In the genomic region with DNA sequence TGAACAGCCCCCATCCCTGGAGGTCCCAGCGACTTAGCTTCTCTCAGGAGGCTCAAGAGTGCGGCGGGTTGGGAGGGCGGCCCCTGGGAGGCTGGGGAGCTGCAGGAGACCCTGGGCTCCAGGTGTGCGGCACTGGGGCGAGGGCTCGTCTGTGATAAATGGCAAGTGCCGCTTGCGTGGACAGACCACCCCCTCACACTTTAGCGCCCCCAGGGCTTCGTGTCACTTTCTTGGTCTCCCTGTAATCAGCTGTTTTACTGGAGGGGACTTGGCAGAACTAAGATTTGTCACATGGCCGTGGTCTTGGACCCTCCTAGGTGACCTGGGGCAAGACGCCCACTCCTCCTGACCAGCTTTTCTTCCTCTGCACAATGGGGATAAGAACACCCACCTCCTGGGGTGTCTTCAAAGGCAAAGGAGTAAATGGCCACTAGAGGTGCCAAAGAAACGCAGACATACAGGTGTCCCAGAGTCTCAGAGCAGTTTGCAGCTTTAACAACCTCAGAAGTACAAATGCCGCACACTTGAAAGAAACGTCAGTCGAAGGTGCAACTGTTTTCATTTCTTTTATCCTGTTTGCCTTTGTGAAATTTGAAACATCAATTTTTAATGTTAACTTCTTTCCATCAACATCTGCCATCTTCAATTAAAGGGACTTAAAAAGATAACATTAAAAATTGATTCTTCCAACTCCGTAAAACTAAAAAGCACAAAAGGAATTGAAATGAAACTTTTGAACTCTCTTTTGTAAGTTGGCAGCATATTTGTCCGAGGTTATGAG, we compare ENCODE assay signal across 8 cellular contexts. TPM values are rescaled to one million over a fixed set of nuclear protein-coding genes. Genes with fewer than 3 reads are reported as not detected.
DNase-seq lines count a peak whose midpoint lies in the region; ATAC-seq, FAIRE-seq and TF ChIP-seq lines count a peak whose summit lies in the region.

No MANE protein-coding gene starts in this region.

- H3K27me3 ChIP-seq in body of pancreas (no peaks in the 10 kb centered on the region), HepG2 (ENCODE audit: control insufficient read depth in 1 of 2, insufficient read depth in 2 of 2, low read length in 2 of 2) (no peaks in the 10 kb centered on the region; a peak in 1 of 5 replicates), tibial nerve (no peaks in the 10 kb centered on the region)

- in situ Hi-C loops in HepG2 (cut with HindIII; ENCODE audit: extremely low pct_ligation_motif_present, low pct_unique_long_range_greater_than_20kb) = loop anchor here (25.0 kb wide), 1 partner anchor 233 kb away; a partner anchor contains a TSS

- CTCF ChIA-PET in HepG2 (lab: Yijun Ruan, JAX; ENCODE audit: low intra/inter-chr PET ratio, low total read pairs) = interaction anchor here (2.2 to 5.5 kb wide), 2 partner anchors 27 to 90 kb away, joined by 7 to 31 read pairs; no protein-coding TSS in a partner anchor

- POLR2A ChIA-PET in HepG2 (lab: Yijun Ruan, JAX) = interaction anchor here (0.7 to 3.4 kb wide), 17 partner anchors 10 to 233 kb away, joined by 3 to 58 read pairs (median 5); a partner anchor contains a TSS

- TF ChIP-seq CTCF in GM12874 (IDR thresholded peaks at IDR 0.05; ENCODE audit: insufficient read depth, low read depth, low read length) (peak; percentile 66), body of pancreas (IDR thresholded peaks at IDR 0.05) (peak in 6 of 7 experiments; percentile 22 to 54 (median 46)), HepG2 (CRISPR knock-in tag; IDR thresholded peaks at IDR 0.05) (peak; percentile 62), tibial nerve (IDR thresholded peaks at IDR 0.05) (peak in 4 of 5 experiments; percentile 28 to 34 (median 30))

- H3K4me1 ChIP-seq in body of pancreas = peaks cover 31% of the 10 kb centered on the region
- H3K4me1 ChIP-seq in HepG2 (ENCODE audit: insufficient read depth, low read length) = peaks cover 66% of the 10 kb centered on the region
- H3K4me1 ChIP-seq in tibial nerve = peaks cover 0 to 37% (median 17%) of the 10 kb centered on the region in 4 donors

- TSS peak; percentile 74 for BruUV-seq in HepG2 (replicated peaks; lab: Mats Ljungman, UMichigan)

- no peaks in the 10 kb centered on the region for H3K36me3 ChIP-seq in body of pancreas (replicated peaks in 1 of 2; ENCODE audit: insufficient read depth in 1 of 2, low read depth in 2 of 2)
- peaks cover 19 to 36% of the 10 kb centered on the region in 2 experiments for H3K36me3 ChIP-seq in HepG2 (replicated peaks in 1 of 2; ENCODE audit: control insufficient read depth in 1 of 2, insufficient read depth in 2 of 2, low read length in 2 of 2)
- peaks cover 0 to 19% (median 0%) of the 10 kb centered on the region in 3 donors for H3K36me3 ChIP-seq in tibial nerve

- H3K4me2 ChIP-seq in HepG2 (ENCODE audit: low read depth, low read length) = peak overlapping the region; percentile 97

- intact Hi-C loops in body of pancreas (cut with DNase I) = no loop called here
- intact Hi-C loops in HepG2 (cut with micrococcal nuclease; ENCODE audit: unreplicated experiment) = loop anchor here (1.0 to 10.0 kb wide), 5 partner anchors 11 to 223 kb away; a partner anchor contains a TSS

- 2 to 4% methylated on average over 9 to 19 of the region's 19 CpGs for WGBS in body of pancreas, 2 donors
- 2% methylated on average over 17 of the region's 19 CpGs for WGBS in HepG2 (ENCODE audit: low lambda C conversion rate)
- 16 to 30% methylated on average over 10 to 16 of the region's 19 CpGs for WGBS in tibial nerve, 2 donors

- TF ChIP-seq EP300 in HepG2 (IDR thresholded peaks at IDR 0.05; ENCODE audit: low read depth in 2 of 2, low read length in 2 of 2) (no peak), HepG2 (CRISPR knock-in tag; IDR thresholded peaks at IDR 0.05; ENCODE audit: borderline replicate concordance) (no peak), tibial nerve (IDR thresholded peaks at IDR 0.05) (no peak)

- TF ChIP-seq POLR2A in body of pancreas (IDR thresholded peaks at IDR 0.05) (peak in 1 of 3 donors; percentile 18), HepG2 (IDR thresholded peaks at IDR 0.05; ENCODE audit: insufficient read depth in 1 of 2, low read depth in 2 of 2, low read length in 2 of 2) (no peak), tibial nerve (IDR thresholded peaks at IDR 0.05) (no peak)

- peak; percentile 80 for FAIRE-seq in HepG2 (lab: Jason Lieb, UNC)

- H3K27ac ChIP-seq in body of pancreas = peak overlapping the region; percentile 97 to 100 (median 99)
- H3K27ac ChIP-seq in HepG2 (ENCODE audit: extremely low read length, insufficient read depth, low read length) = peak overlapping the region; percentile 94
- peak overlapping the region; percentile 85 to 94 (median 90) for H3K27ac ChIP-seq in tibial nerve

- DNase-seq in AG08396 (ENCODE audit: low spot score) (peak; percentile 44), NCI-H2107 treated with DMSO at 0.1 percent for 48 hours (lab: John Stamatoyannopoulos, UW; ENCODE audit: unreplicated experiment) (peak; percentile 37), body of pancreas (peak; percentile 33 to 43 (median 37)), HepG2 (ENCODE audit: low spot score) (peak; percentile 73), tibial nerve (ENCODE audit: low spot score in 2 of 2) (no peak), cerebellar nuclear complex (lab: John Stamatoyannopoulos, UW) (no peak)
- DNase-seq in NK-92 treated with Interleukin-12 subunit alpha and Interleukin-12 subunit beta, amount 100 ng/mL, for 24 hours (lab: John Stamatoyannopoulos, UW) = no peak

- no peak overlapping the region for H2AFZ ChIP-seq in HepG2 (ENCODE audit: low read length)

- H3K4me3 ChIP-seq in body of pancreas (no peak overlapping the region), HepG2 (replicated peaks in 1 of 3; ENCODE audit: insufficient read depth in 1 of 3, low read depth in 2 of 3, low read length in 3 of 3) (peak overlapping the region; percentile 80 to 90 (median 83)), tibial nerve (peak overlapping the region; percentile 40 to 65 (median 56))

- peaks cover 37% of the 10 kb centered on the region for H4K20me1 ChIP-seq in HepG2 (ENCODE audit: insufficient read depth, low read length)

- H3K79me2 ChIP-seq in HepG2 (ENCODE audit: insufficient read depth, low read length) = peaks cover 24% of the 10 kb centered on the region

- TF ChIP-seq RAD21 in HepG2 (CRISPR knock-in tag; IDR thresholded peaks at IDR 0.05) = no peak

- H3K9me3 ChIP-seq in body of pancreas (no peaks in the 10 kb centered on the region), HepG2 (ENCODE audit: low read length) (no peaks in the 10 kb centered on the region), tibial nerve (no peaks in the 10 kb centered on the region)

- ATAC-seq in body of pancreas (peak; percentile 24), HepG2 (peak; percentile 27)

- peak overlapping the region; percentile 87 for H3K9ac ChIP-seq in HepG2 (ENCODE audit: insufficient read depth, low read depth, low read length)

RNA-seq across cellular contexts. Expression of a gene that starts 0.9 kb away (rescaled TPM):
- 1 to 10 TPM; 4.0 to 5.2 TPM for total RNA-seq in body of pancreas
- 18.1 and 27.1 TPM in 2 replicates for total RNA-seq in HepG2 (2016; rRNA removed; fragmentation: Illumina TruSeq; extraction: Trizol)
- total RNA-seq in HepG2 (2016; cell fraction: cytosol; rRNA removed; fragmentation: Illumina TruSeq; extraction: Trizol; ENCODE audit: low read depth) = 11.4 and 11.5 TPM in 2 replicates
- total RNA-seq in HepG2 (2016; cell fraction: insoluble cytoplasmic fraction; rRNA removed; fragmentation: Illumina TruSeq; extraction: Trizol) = 18.2 and 24.7 TPM in 2 replicates
- total RNA-seq in HepG2 (2016; cell fraction: membrane; rRNA removed; fragmentation: Illumina TruSeq; extraction: Trizol) = 21.9 and 22.1 TPM in 2 replicates
- total RNA-seq in HepG2 (2016; cell fraction: nucleus; rRNA removed; fragmentation: Illumina TruSeq; extraction: Trizol) = 32.7 and 36.4 TPM in 2 replicates
- polyA plus RNA-seq in HepG2 (2011; rRNA removed) = 20.5 and 26.5 TPM in 2 replicates
- polyA plus RNA-seq in HepG2 (2011; cell fraction: cytosol; rRNA removed) = 14.6 and 23.2 TPM in 2 replicates
- polyA plus RNA-seq in HepG2 (2011; cell fraction: nucleus; rRNA removed) = 50.0 and 59.1 TPM in 2 replicates
- polyA plus RNA-seq in HepG2 (2012) = 20.8 and 24.1 TPM in 2 replicates
- polyA plus RNA-seq in HepG2 (2016; cell fraction: cytosol; fragmentation: Illumina TruSeq; extraction: Trizol; ENCODE audit: low read depth) = 5.0 and 5.2 TPM in 2 replicates
- 24.2 and 30.6 TPM in 2 replicates for polyA plus RNA-seq in HepG2 (2016; cell fraction: insoluble cytoplasmic fraction; fragmentation: Illumina TruSeq; extraction: Trizol; ENCODE audit: low read depth)
- polyA plus RNA-seq in HepG2 (2016; cell fraction: membrane; fragmentation: Illumina TruSeq; extraction: Trizol; ENCODE audit: low read depth) = 6.9 and 8.0 TPM in 2 replicates
- 47.7 and 49.4 TPM in 2 replicates for polyA plus RNA-seq in HepG2 (2016; cell fraction: nucleus; fragmentation: Illumina TruSeq; extraction: Trizol; ENCODE audit: insufficient read depth, low read depth)
- 5.0 and 29.3 TPM in 2 replicates for polyA minus RNA-seq in HepG2 (2011; rRNA and poly(A)+ RNA removed; ENCODE audit: low replicate concordance)
- polyA minus RNA-seq in HepG2 (2011; cell fraction: cytosol; rRNA and poly(A)+ RNA removed) = 11.4 and 16.2 TPM in 2 replicates
- polyA minus RNA-seq in HepG2 (2011; cell fraction: nucleus; rRNA and poly(A)+ RNA removed) = 49.3 and 51.1 TPM in 2 replicates
- 10 to 100 TPM in 2 of 4 donors, 1 to 10 TPM in 2; 6.7 to 27.7 (median 10.3) TPM for total RNA-seq in tibial nerve

RNA-seq across cellular contexts. Expression of a gene that starts 14.1 kb away (rescaled TPM):
- total RNA-seq in body of pancreas = 1 to 10 TPM; 1.0 to 3.6 TPM
- total RNA-seq in HepG2 (2016; rRNA removed; fragmentation: Illumina TruSeq; extraction: Trizol) = 0.49 TPM in 1 of 2 replicates, not detected in the other
- total RNA-seq in HepG2 (2016; cell fraction: cytosol; rRNA removed; fragmentation: Illumina TruSeq; extraction: Trizol; ENCODE audit: low read depth) = not detected in 2 replicates
- total RNA-seq in HepG2 (2016; cell fraction: insoluble cytoplasmic fraction; rRNA removed; fragmentation: Illumina TruSeq; extraction: Trizol) = not detected in 2 replicates
- not detected in 2 replicates for total RNA-seq in HepG2 (2016; cell fraction: membrane; rRNA removed; fragmentation: Illumina TruSeq; extraction: Trizol)
- total RNA-seq in HepG2 (2016; cell fraction: nucleus; rRNA removed; fragmentation: Illumina TruSeq; extraction: Trizol) = not detected in 2 replicates
- 0.21 TPM in 1 of 2 replicates, not detected in the other for polyA plus RNA-seq in HepG2 (2011; rRNA removed)
- 0.05 TPM in 1 of 2 replicates, not detected in the other for polyA plus RNA-seq in HepG2 (2011; cell fraction: cytosol; rRNA removed)
- polyA plus RNA-seq in HepG2 (2011; cell fraction: nucleus; rRNA removed) = 0.77 and 1.2 TPM in 2 replicates
- not detected in 2 replicates for polyA plus RNA-seq in HepG2 (2012)
- not detected in 2 replicates for polyA plus RNA-seq in HepG2 (2016; cell fraction: cytosol; fragmentation: Illumina TruSeq; extraction: Trizol; ENCODE audit: low read depth)
- not detected in 2 replicates for polyA plus RNA-seq in HepG2 (2016; cell fraction: insoluble cytoplasmic fraction; fragmentation: Illumina TruSeq; extraction: Trizol; ENCODE audit: low read depth)
- not detected in 2 replicates for polyA plus RNA-seq in HepG2 (2016; cell fraction: membrane; fragmentation: Illumina TruSeq; extraction: Trizol; ENCODE audit: low read depth)
- not detected in 2 replicates for polyA plus RNA-seq in HepG2 (2016; cell fraction: nucleus; fragmentation: Illumina TruSeq; extraction: Trizol; ENCODE audit: insufficient read depth, low read depth)
- 0.21 TPM in 1 of 2 replicates, not detected in the other for polyA minus RNA-seq in HepG2 (2011; rRNA and poly(A)+ RNA removed; ENCODE audit: low replicate concordance)
- not detected in 2 replicates for polyA minus RNA-seq in HepG2 (2011; cell fraction: cytosol; rRNA and poly(A)+ RNA removed)
- 0.62 TPM in 1 of 2 replicates, not detected in the other for polyA minus RNA-seq in HepG2 (2011; cell fraction: nucleus; rRNA and poly(A)+ RNA removed)
- under 1 TPM in 1 of 4 donors, not detected in 3; 0.90 TPM for total RNA-seq in tibial nerve

RNA-seq across cellular contexts. Expression of a gene that starts 55.1 kb away (rescaled TPM):
- total RNA-seq in body of pancreas (10 to 100 TPM; 19.2 to 29.3 TPM), HepG2 (2016; rRNA removed; fragmentation: Illumina TruSeq; extraction: Trizol) (2.8 and 4.0 TPM in 2 replicates), tibial nerve (10 to 100 TPM; 19.0 to 26.7 (median 23.0) TPM)
- total RNA-seq in HepG2 (2016; cell fraction: cytosol; rRNA removed; fragmentation: Illumina TruSeq; extraction: Trizol; ENCODE audit: low read depth) = 0.79 and 0.91 TPM in 2 replicates
- 2.6 and 3.4 TPM in 2 replicates for total RNA-seq in HepG2 (2016; cell fraction: insoluble cytoplasmic fraction; rRNA removed; fragmentation: Illumina TruSeq; extraction: Trizol)
- 1.7 and 1.9 TPM in 2 replicates for total RNA-seq in HepG2 (2016; cell fraction: membrane; rRNA removed; fragmentation: Illumina TruSeq; extraction: Trizol)
- 3.8 and 4.8 TPM in 2 replicates for total RNA-seq in HepG2 (2016; cell fraction: nucleus; rRNA removed; fragmentation: Illumina TruSeq; extraction: Trizol)
- polyA plus RNA-seq in HepG2 (2011; rRNA removed) = 1.8 and 2.0 TPM in 2 replicates
- 1.4 and 1.5 TPM in 2 replicates for polyA plus RNA-seq in HepG2 (2011; cell fraction: cytosol; rRNA removed)
- 5.0 and 5.9 TPM in 2 replicates for polyA plus RNA-seq in HepG2 (2011; cell fraction: nucleus; rRNA removed)
- 1.5 and 2.0 TPM in 2 replicates for polyA plus RNA-seq in HepG2 (2012)
- polyA plus RNA-seq in HepG2 (2016; cell fraction: cytosol; fragmentation: Illumina TruSeq; extraction: Trizol; ENCODE audit: low read depth) = 0.28 and 0.36 TPM in 2 replicates
- 3.1 and 3.6 TPM in 2 replicates for polyA plus RNA-seq in HepG2 (2016; cell fraction: insoluble cytoplasmic fraction; fragmentation: Illumina TruSeq; extraction: Trizol; ENCODE audit: low read depth)
- polyA plus RNA-seq in HepG2 (2016; cell fraction: membrane; fragmentation: Illumina TruSeq; extraction: Trizol; ENCODE audit: low read depth) = 0.69 and 0.76 TPM in 2 replicates
- 4.2 and 4.4 TPM in 2 replicates for polyA plus RNA-seq in HepG2 (2016; cell fraction: nucleus; fragmentation: Illumina TruSeq; extraction: Trizol; ENCODE audit: insufficient read depth, low read depth)
- polyA minus RNA-seq in HepG2 (2011; rRNA and poly(A)+ RNA removed; ENCODE audit: low replicate concordance) = 1.8 and 5.1 TPM in 2 replicates
- polyA minus RNA-seq in HepG2 (2011; cell fraction: cytosol; rRNA and poly(A)+ RNA removed) = 0.79 and 1.4 TPM in 2 replicates
- polyA minus RNA-seq in HepG2 (2011; cell fraction: nucleus; rRNA and poly(A)+ RNA removed) = 8.5 and 8.8 TPM in 2 replicates

Comparison
In these comparisons a context has a peak if more than half of its experiments do, and no peak if none do; other contexts are left out.
1. DNase-seq: peak in AG08396 (single experiment), NCI-H2107 treated with DMSO at 0.1 percent for 48 hours (single experiment), body of pancreas (4 of 4) and HepG2 (single experiment); none in tibial nerve (0 of 2), cerebellar nuclear complex (0 of 2) and NK-92 treated with Interleukin-12 subunit alpha and Interleukin-12 subunit beta, amount 100 ng/mL, for 24 hours (single experiment).
2. H3K4me3 ChIP-seq: peak in HepG2 (3 of 3) and tibial nerve (4 of 4); none in body of pancreas (0 of 2).
3. Peak in every context shown above with its lines, with median percentiles within 50 percentile points of each other: CTCF ChIP-seq and H3K27ac ChIP-seq.